23 cellular contexts compared by ENCODE assay signal in genomic region chr15:89099968-89100367, GRCh38. TPM values are rescaled to one million over a fixed set of nuclear protein-coding genes. Genes with fewer than 3 reads are reported as not detected.
A peak's percentile ranks its signal among the peaks of the same experiment; 100 is the strongest.
DNase-seq lines count a peak whose midpoint lies in the region; ATAC-seq, FAIRE-seq and TF ChIP-seq lines count a peak whose summit lies in the region.
"Had no signal": no experiment of that assay in that cellular context is flagged by ENCODE, and none has a peak within 500 bp of the region (broad histone marks: within the 10 kb centered on the region; RNA-seq: fewer than 3 reads in every experiment).

No MANE protein-coding gene starts in this region.

- TF ChIP-seq POLR2A in H54 (IDR thresholded peaks at IDR 0.05; ENCODE audit: low read depth, low read length) = no peak

- peaks cover 23 to 56% of the 10 kb centered on the region in 2 experiments for H3K4me1 ChIP-seq in neutrophil (ENCODE audit: control insufficient read depth in 1 of 2, insufficient read depth in 1 of 2, low read depth in 1 of 2, low read length in 1 of 2)

- TF ChIP-seq CTCF in coronary artery (IDR thresholded peaks at IDR 0.05) = no peak
- no peak for TF ChIP-seq CTCF in neutrophil (IDR thresholded peaks at IDR 0.05)

- peaks cover 35% of the 10 kb centered on the region for H3K36me3 ChIP-seq in neutrophil

- H3K4me3 ChIP-seq in coronary artery = no peak overlapping the region
- H3K4me3 ChIP-seq in neutrophil (ENCODE audit: low read depth in 1 of 2, low read length in 1 of 2) = no peak overlapping the region
- H3K4me3 ChIP-seq: GM23248, Peyer's patch had no signal

- H3K27ac ChIP-seq in coronary artery (peak overlapping the region; percentile 33 to 87), neutrophil (peak overlapping the region; percentile 61)
- H3K27ac ChIP-seq: KMS-11 had no signal

- FAIRE-seq in H54 (lab: Jason Lieb, UNC) = no peak

- H3K9me3 Mint-ChIP-seq in stimulated activated naive CD8-positive, alpha-beta T cell treated with anti-CD3 and anti-CD28 coated beads, Interleukin-15, Interleukin-2, amounts not matched to agents 100 ng/mL and 50 ng/mL, for 24 hours = no peaks in the 10 kb centered on the region
- H3K9me3 Mint-ChIP-seq: activated T-cell treated with anti-CD3 and anti-CD28 coated beads, Interleukin-2, amount 50 U/mL, for 4 hours; brain; mesothelial cell of epicardium; naive thymus-derived CD8-positive, alpha-beta T cell had no signal

- no peak for ATAC-seq in stimulated activated naive CD8-positive, alpha-beta T cell treated with anti-CD3 and anti-CD28 coated beads, Interleukin-15, Interleukin-2, amounts not matched to agents 100 U/mL and 50 U/mL, for 24 hours
- ATAC-seq in HG03520 (IDR thresholded peaks at IDR 0.05; ENCODE audit: unreplicated experiment) = no peak
- ATAC-seq: activated CD4-positive, alpha-beta T cell treated with anti-CD3 and anti-CD28 coated beads for 36 hours; activated T-cell treated with anti-CD3 and anti-CD28 coated beads, Interleukin-2, amount 50 U/mL, for 4 hours; naive thymus-derived CD8-positive, alpha-beta T cell had no signal

- peaks cover 42% of the 10 kb centered on the region for H3K36me3 Mint-ChIP-seq in stimulated activated naive CD8-positive, alpha-beta T cell treated with anti-CD3 and anti-CD28 coated beads, Interleukin-15, Interleukin-2, amounts not matched to agents 100 ng/mL and 50 ng/mL, for 24 hours (ENCODE audit: low read depth)
- H3K36me3 Mint-ChIP-seq: mesothelial cell of epicardium had no signal

- no peaks in the 10 kb centered on the region for H3K27me3 Mint-ChIP-seq in stimulated activated naive CD8-positive, alpha-beta T cell treated with anti-CD3 and anti-CD28 coated beads, Interleukin-15, Interleukin-2, amounts not matched to agents 100 ng/mL and 50 ng/mL, for 24 hours
- H3K27me3 Mint-ChIP-seq: activated CD4-positive, alpha-beta T cell treated with anti-CD3 and anti-CD28 coated beads for 36 hours; brain; naive thymus-derived CD8-positive, alpha-beta T cell had no signal

- H3K4me1 Mint-ChIP-seq in stimulated activated naive CD8-positive, alpha-beta T cell treated with anti-CD3 and anti-CD28 coated beads, Interleukin-15, Interleukin-2, amounts not matched to agents 100 ng/mL and 50 ng/mL, for 24 hours (ENCODE audit: low read depth) = peaks cover 33% of the 10 kb centered on the region

- H3K27me3 ChIP-seq in neutrophil = no peaks in the 10 kb centered on the region
- H3K27me3 ChIP-seq: Peyer's patch had no signal

- H3K9me3 ChIP-seq in neutrophil = no peaks in the 10 kb centered on the region
- H3K9me3 ChIP-seq: Peyer's patch had no signal

- no peak overlapping the region for H3K4me3 Mint-ChIP-seq in stimulated activated naive CD8-positive, alpha-beta T cell treated with anti-CD3 and anti-CD28 coated beads, Interleukin-15, Interleukin-2, amounts not matched to agents 100 ng/mL and 50 ng/mL, for 24 hours
- H3K4me3 Mint-ChIP-seq: activated CD4-positive, alpha-beta T cell treated with anti-CD3 and anti-CD28 coated beads for 36 hours; activated T-cell treated with anti-CD3 and anti-CD28 coated beads, Interleukin-2, amount 50 U/mL, for 4 hours; brain; mesothelial cell of epicardium; naive thymus-derived CD8-positive, alpha-beta T cell had no signal

- DNase-seq in stimulated activated naive CD8-positive, alpha-beta T cell treated with anti-CD3 and anti-CD28 coated beads, Interleukin-15, Interleukin-2, amounts not matched to agents 100 U/mL and 50 U/mL, for 24 hours = no peak
- DNase-seq in coronary artery (ENCODE audit: low spot score) (no peak), cerebellum (ENCODE audit: low spot score) (no peak), H54 (ENCODE audit: insufficient read length, low spot score) (no peak)
- no peak for DNase-seq in stimulated activated CD4-positive, alpha-beta T cell treated with anti-CD3 and anti-CD28 coated beads, Interleukin-15, amount 100 ng/mL, for 24 hours
- DNase-seq: activated CD4-positive, alpha-beta T cell treated with anti-CD3 and anti-CD28 coated beads for 36 hours; activated T-cell treated with anti-CD3 and anti-CD28 coated beads, Interleukin-2, amount 50 U/mL, for 4 hours; C1 segment of cervical spinal cord; cortex of kidney; DND-41; glutamatergic neuron; GM23248; naive thymus-derived CD8-positive, alpha-beta T cell; NCI-H146; NCI-H510A treated with DMSO at 0.1 percent for 48 hours; Peyer's patch; substantia nigra had no signal

- H3K27ac Mint-ChIP-seq in stimulated activated naive CD8-positive, alpha-beta T cell treated with anti-CD3 and anti-CD28 coated beads, Interleukin-15, Interleukin-2, amounts not matched to agents 100 ng/mL and 50 ng/mL, for 24 hours = peak overlapping the region; percentile 46
- H3K27ac Mint-ChIP-seq: activated CD4-positive, alpha-beta T cell treated with anti-CD3 and anti-CD28 coated beads for 36 hours; brain; mesothelial cell of epicardium; naive thymus-derived CD8-positive, alpha-beta T cell had no signal

RNA-seq across cellular contexts. Expression of gene ABHD2, which starts 11.7 kb away (rescaled TPM):
- total RNA-seq in cerebellum = 67.1 TPM
